In genomic region chr3:52195823-52196331, GRCh38 we compare ENCODE assay signal across 11 cellular contexts. TPM values are rescaled to one million over a fixed set of nuclear protein-coding genes. Genes with fewer than 3 reads are reported as not detected.
DNase-seq lines count a peak whose midpoint lies in the region; ATAC-seq, FAIRE-seq and TF ChIP-seq lines count a peak whose summit lies in the region.
"Had no signal": no experiment of that assay in that cellular context is flagged by ENCODE, and none has a peak within 500 bp of the region (broad histone marks: within the 10 kb centered on the region; RNA-seq: fewer than 3 reads in every experiment).

No MANE protein-coding gene starts in this region.

- ATAC-seq in K562, result no peak
- no peak for ATAC-seq in GM19035 (IDR thresholded peaks at IDR 0.05; ENCODE audit: unreplicated experiment)
- ATAC-seq: Panc1 had no signal

- no peak for FAIRE-seq in K562 (lab: Jason Lieb, UNC)

- no peak for TF ChIP-seq CTCF in K562 (IDR thresholded peaks at IDR 0.05 in 2 of 3, conservative IDR thresholded peaks at IDR 0.05 in 1 of 3; ENCODE audit: insufficient read depth in 2 of 3, low read depth in 1 of 3, low read length in 3 of 3)
- TF ChIP-seq CTCF in suprapubic skin (IDR thresholded peaks at IDR 0.05), result no peak

- peak overlapping the region; percentile 77 for H2AFZ ChIP-seq in K562 (ENCODE audit: low read depth, low read length)

- no peak for TF ChIP-seq POLR2A in K562 (conservative IDR thresholded peaks at IDR 0.05)
- no peak for TF ChIP-seq POLR2A in suprapubic skin (IDR thresholded peaks at IDR 0.05)

- peaks cover 16% of the 10 kb centered on the region for H3K79me2 ChIP-seq in K562 (ENCODE audit: control insufficient read depth, insufficient read depth, low read length)

- no peaks in the 10 kb centered on the region for H4K20me1 ChIP-seq in K562 (replicated peaks; ENCODE audit: control insufficient read depth, insufficient read depth, low read length)

- peak overlapping the region in 1 of 2 experiments; percentile 65; a peak in 1 of 4 replicates for H3K9ac ChIP-seq in K562 (ENCODE audit: insufficient read depth in 1 of 2, low read depth in 2 of 2, low read length in 2 of 2)

- POLR2A ChIA-PET in K562 (lab: Yijun Ruan, JAX), result interaction anchor here (0.5 to 2.0 kb wide), 5 partner anchors 12 to 165 kb away, joined by 3 to 5 read pairs (median 4); partner anchors contain the start of gene POC1A

- peaks cover 26 to 30% of the 10 kb centered on the region in 2 donors for H3K4me1 Mint-ChIP-seq in immature natural killer cell

- H3K27ac ChIP-seq in K562 (ENCODE audit: extremely low read depth, low read depth, low read length) (no peak overlapping the region), suprapubic skin (peak overlapping the region; percentile 68)

- DNase-seq in HT1080 (ENCODE audit: low read depth) (peak; percentile 66), K562 (ENCODE audit: extremely low read depth in 1 of 4, low spot score in 3 of 4) (no peak), immature natural killer cell (no peak), suprapubic skin (ENCODE audit: low spot score in 2 of 2) (no peak), DMS79 (lab: John Stamatoyannopoulos, UW) (no peak), hypothalamus (lab: John Stamatoyannopoulos, UW) (no peak), retina (no peak)
- DNase-seq: KBM-7 had no signal

- CTCF ChIA-PET in K562 (lab: Yijun Ruan, JAX; ENCODE audit: low intra/inter-chr PET ratio), result no interaction called here

- peaks cover 7 to 14% (median 9%) of the 10 kb centered on the region in 3 donors for H3K27me3 Mint-ChIP-seq in immature natural killer cell (ENCODE audit: low read depth in 3 of 3)

- TF ChIP-seq EP300 in K562 (IDR thresholded peaks at IDR 0.05; ENCODE audit: low read length) (no peak), suprapubic skin (IDR thresholded peaks at IDR 0.05) (no peak)

- H3K36me3 Mint-ChIP-seq in immature natural killer cell, result peaks cover 1 to 4% (median 3%) of the 10 kb centered on the region in 3 donors

- no TSS peak for BruUV-seq in K562 (replicated peaks; lab: Mats Ljungman, UMichigan)

- 53% methylated on average over 7 of the region's 10 CpGs for WGBS in K562 (ENCODE audit: insufficient coverage, low coverage, missing lambda C conversion rate)
- WGBS in suprapubic skin, result 56% methylated on average over 10 of the region's 10 CpGs

- no peaks in the 10 kb centered on the region for H3K27me3 ChIP-seq in K562 (ENCODE audit: control insufficient read depth in 2 of 2, insufficient read depth in 2 of 2, low read length in 2 of 2)
- no peaks in the 10 kb centered on the region for H3K27me3 ChIP-seq in suprapubic skin

- H3K4me3 Mint-ChIP-seq in immature natural killer cell, result no peak overlapping the region

- in situ Hi-C loops in K562 (cut with MboI), result no loop called here

- H3K4me3 ChIP-seq in K562 (no peak overlapping the region), suprapubic skin (no peak overlapping the region)
- H3K4me3 ChIP-seq: HAP-1 had no signal

- peak overlapping the region in 4 of 6 donors; percentile 52 to 97 (median 93) for H3K27ac Mint-ChIP-seq in immature natural killer cell

- TF ChIP-seq RAD21 in K562 (CRISPR knock-in tag; conservative IDR thresholded peaks at IDR 0.05 in 1 of 2, IDR thresholded peaks at IDR 0.05 in 1 of 2), result no peak

- H3K36me3 ChIP-seq in K562 (ENCODE audit: control insufficient read depth, insufficient read depth, low read length) (peaks cover 18% of the 10 kb centered on the region; the same call in 1 of the 3 replicates), suprapubic skin (no peaks in the 10 kb centered on the region)

- peaks cover 0 to 1% (median 0%) of the 10 kb centered on the region in 6 donors for H3K9me3 Mint-ChIP-seq in immature natural killer cell

- H3K9me1 ChIP-seq in K562 (ENCODE audit: control insufficient read depth, insufficient read depth, low read length), result no peaks in the 10 kb centered on the region

- intact Hi-C loops in K562 (cut with micrococcal nuclease), result no loop called here

- no peak overlapping the region for H3K4me2 ChIP-seq in K562 (ENCODE audit: insufficient read depth, low read length)

- H3K4me1 ChIP-seq in K562 (replicated peaks in 1 of 2; ENCODE audit: control insufficient read depth in 2 of 2, insufficient read depth in 2 of 2, low read length in 2 of 2) (peaks cover 25 to 39% of the 10 kb centered on the region in 2 experiments), suprapubic skin (peaks cover 50% of the 10 kb centered on the region)

- H3K9me3 ChIP-seq in K562 (replicated peaks; ENCODE audit: control insufficient read depth, insufficient read depth, low read depth, low read length) (no peaks in the 10 kb centered on the region), suprapubic skin (no peaks in the 10 kb centered on the region)
- H3K9me3 ChIP-seq: HAP-1 had no signal

RNA-seq across cellular contexts. Expression of gene ALAS1, which starts 2.1 kb away (rescaled TPM):
- total RNA-seq in HT1080 (2014; rRNA removed; shearing (Covaris generic)), result 57.6 and 71.5 TPM in 2 replicates
- 41.4 and 41.5 TPM in 2 replicates for polyA plus RNA-seq in HT1080 (2015; cell fraction: cytosol; rRNA removed)
- polyA plus RNA-seq in HT1080 (2015; cell fraction: nucleus; rRNA removed), result 60.8 and 66.9 TPM in 2 replicates
- 14.5 and 27.2 TPM in 2 replicates for total RNA-seq in K562 (2011; cell fraction: chromatin; rRNA removed; ENCODE audit: low replicate concordance)
- 14.3 and 26.5 TPM in 2 replicates for total RNA-seq in K562 (2011; cell fraction: nucleolus; rRNA removed)
- total RNA-seq in K562 (2011; cell fraction: nucleoplasm; rRNA removed), result 13.9 and 14.0 TPM in 2 replicates
- total RNA-seq in K562 (2014; rRNA removed) (21.8 and 27.3 TPM in 2 replicates), K562 (2014; rRNA removed; fragmentation: Illumina TruSeq; extraction: Trizol) (22.7 and 23.8 TPM in 2 replicates), K562 (2015; rRNA removed; fragmentation: Illumina TruSeq; extraction: Trizol) (34.5 and 36.8 TPM in 2 replicates), K562 (2021) (24.3 and 27.6 TPM in 2 replicates), suprapubic skin (10 to 100 TPM; 28.8 to 54.4 (median 31.9) TPM)
- polyA plus RNA-seq in K562 (2011; rRNA removed) (30.4 and 34.4 TPM in 2 replicates), K562 (2014; fragmentation: Illumina TruSeq; extraction: Trizol) (39.2 and 41.6 TPM in 2 replicates), K562 (2014; fragmentation: Nextera tagmentation; extraction: Ambion mirVana) (10 to 100 TPM; 37.8 to 49.5 TPM), K562 (2014; rRNA removed) (21.4 and 24.4 TPM in 2 replicates), immature natural killer cell (10 to 100 TPM; 18.0 to 37.0 (median 27.4) TPM)
- 35.6 and 59.5 TPM in 2 replicates for polyA plus RNA-seq in K562 (2011; cell fraction: cytosol; rRNA removed)
- polyA plus RNA-seq in K562 (2011; cell fraction: nucleus; rRNA removed), result 26.6 and 46.7 TPM in 2 replicates
- polyA plus RNA-seq in K562 (2012), result 28.0 and 35.8 TPM in 2 replicates
- polyA minus RNA-seq in K562 (2011; rRNA and poly(A)+ RNA removed), result 21.4 and 27.1 TPM in 2 replicates
- polyA minus RNA-seq in K562 (2011; cell fraction: cytosol; rRNA and poly(A)+ RNA removed), result 20.3 and 25.5 TPM in 2 replicates
- polyA minus RNA-seq in K562 (2011; cell fraction: nucleus; rRNA and poly(A)+ RNA removed), result 9.0 and 9.6 TPM in 2 replicates

RNA-seq across cellular contexts. Expression of gene TLR9, which starts 29.6 kb away (rescaled TPM):
- total RNA-seq in HT1080 (2014; rRNA removed; shearing (Covaris generic)), result not detected in 2 replicates
- polyA plus RNA-seq in HT1080 (2015; cell fraction: cytosol; rRNA removed), result not detected in 2 replicates
- not detected in 2 replicates for polyA plus RNA-seq in HT1080 (2015; cell fraction: nucleus; rRNA removed)
- not detected in 2 replicates for total RNA-seq in K562 (2011; cell fraction: chromatin; rRNA removed; ENCODE audit: low replicate concordance)
- 0.13 TPM in 1 of 2 replicates, not detected in the other for total RNA-seq in K562 (2011; cell fraction: nucleolus; rRNA removed)
- 0.15 TPM in 1 of 2 replicates, not detected in the other for total RNA-seq in K562 (2011; cell fraction: nucleoplasm; rRNA removed)
- total RNA-seq in K562 (2014; rRNA removed) (not detected in 2 replicates), K562 (2014; rRNA removed; fragmentation: Illumina TruSeq; extraction: Trizol) (not detected in 2 replicates), K562 (2015; rRNA removed; fragmentation: Illumina TruSeq; extraction: Trizol) (not detected in 2 replicates), K562 (2021) (not detected in 2 replicates), suprapubic skin (under 1 TPM in 1 of 4 donors, not detected in 3; 0.16 TPM)
- polyA plus RNA-seq in K562 (2011; rRNA removed) (not detected in 2 replicates), K562 (2014; fragmentation: Illumina TruSeq; extraction: Trizol) (not detected in 2 replicates), K562 (2014; fragmentation: Nextera tagmentation; extraction: Ambion mirVana) (not detected), K562 (2014; rRNA removed) (not detected in 2 replicates), immature natural killer cell (not detected)
- polyA plus RNA-seq in K562 (2011; cell fraction: cytosol; rRNA removed), result not detected in 2 replicates
- 0.10 TPM in 1 of 2 replicates, not detected in the other for polyA plus RNA-seq in K562 (2011; cell fraction: nucleus; rRNA removed)
- polyA plus RNA-seq in K562 (2012), result 0.01 and 0.21 TPM in 2 replicates
- polyA minus RNA-seq in K562 (2011; rRNA and poly(A)+ RNA removed), result not detected in 2 replicates
- not detected in 2 replicates for polyA minus RNA-seq in K562 (2011; cell fraction: cytosol; rRNA and poly(A)+ RNA removed)
- not detected in 2 replicates for polyA minus RNA-seq in K562 (2011; cell fraction: nucleus; rRNA and poly(A)+ RNA removed)

RNA-seq across cellular contexts. Expression of gene POC1A, which starts 41.7 kb away (rescaled TPM):
- total RNA-seq in HT1080 (2014; rRNA removed; shearing (Covaris generic)), result 26.0 and 31.3 TPM in 2 replicates
- polyA plus RNA-seq in HT1080 (2015; cell fraction: cytosol; rRNA removed), result 17.3 and 19.4 TPM in 2 replicates
- polyA plus RNA-seq in HT1080 (2015; cell fraction: nucleus; rRNA removed), result 19.2 and 20.0 TPM in 2 replicates
- total RNA-seq in K562 (2011; cell fraction: chromatin; rRNA removed; ENCODE audit: low replicate concordance), result 17.1 and 37.8 TPM in 2 replicates
- 20.3 and 28.8 TPM in 2 replicates for total RNA-seq in K562 (2011; cell fraction: nucleolus; rRNA removed)
- 15.6 and 16.6 TPM in 2 replicates for total RNA-seq in K562 (2011; cell fraction: nucleoplasm; rRNA removed)
- total RNA-seq in K562 (2014; rRNA removed) (16.0 and 19.6 TPM in 2 replicates), K562 (2014; rRNA removed; fragmentation: Illumina TruSeq; extraction: Trizol) (7.5 and 8.5 TPM in 2 replicates), K562 (2015; rRNA removed; fragmentation: Illumina TruSeq; extraction: Trizol) (9.5 and 11.3 TPM in 2 replicates), K562 (2021) (15.9 and 17.4 TPM in 2 replicates), suprapubic skin (1 to 10 TPM; 1.1 to 4.8 (median 1.6) TPM)
- polyA plus RNA-seq in K562 (2011; rRNA removed) (15.2 and 16.6 TPM in 2 replicates), K562 (2014; fragmentation: Illumina TruSeq; extraction: Trizol) (17.5 and 19.6 TPM in 2 replicates), K562 (2014; fragmentation: Nextera tagmentation; extraction: Ambion mirVana) (1 to 10 TPM; 7.2 to 9.4 TPM), K562 (2014; rRNA removed) (12.1 and 17.3 TPM in 2 replicates), immature natural killer cell (1 to 10 TPM in 2 of 3 donors, not detected in 1; 2.9 to 4.0 TPM)
- polyA plus RNA-seq in K562 (2011; cell fraction: cytosol; rRNA removed), result 17.6 and 22.5 TPM in 2 replicates
- 16.6 and 21.0 TPM in 2 replicates for polyA plus RNA-seq in K562 (2011; cell fraction: nucleus; rRNA removed)
- polyA plus RNA-seq in K562 (2012), result 15.6 and 25.7 TPM in 2 replicates
- 10.6 and 17.7 TPM in 2 replicates for polyA minus RNA-seq in K562 (2011; rRNA and poly(A)+ RNA removed)
- polyA minus RNA-seq in K562 (2011; cell fraction: cytosol; rRNA and poly(A)+ RNA removed), result 8.0 and 12.1 TPM in 2 replicates
- polyA minus RNA-seq in K562 (2011; cell fraction: nucleus; rRNA and poly(A)+ RNA removed), result 12.7 and 14.3 TPM in 2 replicates

RNA-seq across cellular contexts. Expression of gene TWF2, which starts 43.1 kb away (rescaled TPM):
- total RNA-seq in HT1080 (2014; rRNA removed; shearing (Covaris generic)), result 180 and 202 TPM in 2 replicates
- polyA plus RNA-seq in HT1080 (2015; cell fraction: cytosol; rRNA removed), result 188 and 212 TPM in 2 replicates
- 166 and 185 TPM in 2 replicates for polyA plus RNA-seq in HT1080 (2015; cell fraction: nucleus; rRNA removed)
- total RNA-seq in K562 (2011; cell fraction: chromatin; rRNA removed; ENCODE audit: low replicate concordance), result 4.4 and 12.4 TPM in 2 replicates
- total RNA-seq in K562 (2011; cell fraction: nucleolus; rRNA removed), result 15.1 and 18.7 TPM in 2 replicates
- total RNA-seq in K562 (2011; cell fraction: nucleoplasm; rRNA removed), result 6.9 and 10.0 TPM in 2 replicates
- 49.1 and 56.9 TPM in 2 replicates for total RNA-seq in K562 (2014; rRNA removed)
- total RNA-seq in K562 (2014; rRNA removed; fragmentation: Illumina TruSeq; extraction: Trizol), result 9.6 and 11.4 TPM in 2 replicates
- 26.8 and 27.0 TPM in 2 replicates for total RNA-seq in K562 (2015; rRNA removed; fragmentation: Illumina TruSeq; extraction: Trizol)
- total RNA-seq in K562 (2021), result 49.1 and 53.6 TPM in 2 replicates
- polyA plus RNA-seq in K562 (2011; rRNA removed), result 35.7 and 47.1 TPM in 2 replicates
- 68.9 and 112 TPM in 2 replicates for polyA plus RNA-seq in K562 (2011; cell fraction: cytosol; rRNA removed)
- 30.0 and 32.4 TPM in 2 replicates for polyA plus RNA-seq in K562 (2011; cell fraction: nucleus; rRNA removed)
- polyA plus RNA-seq in K562 (2012), result 38.0 and 90.9 TPM in 2 replicates
- polyA plus RNA-seq in K562 (2014; fragmentation: Illumina TruSeq; extraction: Trizol), result 29.7 and 43.9 TPM in 2 replicates
- polyA plus RNA-seq in K562 (2014; fragmentation: Nextera tagmentation; extraction: Ambion mirVana), result 1 to 10 TPM in 1 of 2 experiments, under 1 TPM in 1; 0.11 to 1.7 TPM
- 59.4 and 61.9 TPM in 2 replicates for polyA plus RNA-seq in K562 (2014; rRNA removed)
- 21.1 and 22.8 TPM in 2 replicates for polyA minus RNA-seq in K562 (2011; rRNA and poly(A)+ RNA removed)
- polyA minus RNA-seq in K562 (2011; cell fraction: cytosol; rRNA and poly(A)+ RNA removed), result 37.2 and 37.3 TPM in 2 replicates
- polyA minus RNA-seq in K562 (2011; cell fraction: nucleus; rRNA and poly(A)+ RNA removed), result 6.6 and 9.1 TPM in 2 replicates
- 100 to 1,000 TPM in 2 of 3 donors, 10 to 100 TPM in 1; 96.4 to 159 (median 143) TPM for polyA plus RNA-seq in immature natural killer cell
- total RNA-seq in suprapubic skin, result 10 to 100 TPM; 33.2 to 46.2 (median 42.6) TPM

RNA-seq across cellular contexts. Expression of gene PPM1M, which starts 49.7 kb away (rescaled TPM):
- total RNA-seq in HT1080 (2014; rRNA removed; shearing (Covaris generic)), result 1.5 and 1.8 TPM in 2 replicates
- polyA plus RNA-seq in HT1080 (2015; cell fraction: cytosol; rRNA removed), result 6.9 and 7.5 TPM in 2 replicates
- polyA plus RNA-seq in HT1080 (2015; cell fraction: nucleus; rRNA removed), result 17.7 and 23.2 TPM in 2 replicates
- total RNA-seq in K562 (2011; cell fraction: chromatin; rRNA removed; ENCODE audit: low replicate concordance), result 11.6 and 26.7 TPM in 2 replicates
- 12.4 and 21.7 TPM in 2 replicates for total RNA-seq in K562 (2011; cell fraction: nucleolus; rRNA removed)
- total RNA-seq in K562 (2011; cell fraction: nucleoplasm; rRNA removed), result 15.0 and 16.4 TPM in 2 replicates
- total RNA-seq in K562 (2014; rRNA removed), result 4.4 and 4.5 TPM in 2 replicates
- total RNA-seq in K562 (2014; rRNA removed; fragmentation: Illumina TruSeq; extraction: Trizol), result 3.3 TPM in 2 replicates
- 2.0 and 2.8 TPM in 2 replicates for total RNA-seq in K562 (2015; rRNA removed; fragmentation: Illumina TruSeq; extraction: Trizol)
- total RNA-seq in K562 (2021), result 5.0 and 7.0 TPM in 2 replicates
- polyA plus RNA-seq in K562 (2011; rRNA removed), result 9.2 and 9.9 TPM in 2 replicates
- 9.0 and 11.2 TPM in 2 replicates for polyA plus RNA-seq in K562 (2011; cell fraction: cytosol; rRNA removed)
- polyA plus RNA-seq in K562 (2011; cell fraction: nucleus; rRNA removed), result 37.5 and 44.1 TPM in 2 replicates
- 5.9 and 21.1 TPM in 2 replicates for polyA plus RNA-seq in K562 (2012)
- 6.5 and 6.6 TPM in 2 replicates for polyA plus RNA-seq in K562 (2014; fragmentation: Illumina TruSeq; extraction: Trizol)
- 1 to 10 TPM; 1.4 to 1.5 TPM for polyA plus RNA-seq in K562 (2014; fragmentation: Nextera tagmentation; extraction: Ambion mirVana)
- polyA plus RNA-seq in K562 (2014; rRNA removed), result 4.6 and 6.9 TPM in 2 replicates
- 4.8 and 5.7 TPM in 2 replicates for polyA minus RNA-seq in K562 (2011; rRNA and poly(A)+ RNA removed)
- polyA minus RNA-seq in K562 (2011; cell fraction: cytosol; rRNA and poly(A)+ RNA removed), result 2.2 and 2.7 TPM in 2 replicates
- polyA minus RNA-seq in K562 (2011; cell fraction: nucleus; rRNA and poly(A)+ RNA removed), result 6.2 and 7.9 TPM in 2 replicates
- polyA plus RNA-seq in immature natural killer cell, result 10 to 100 TPM; 57.1 to 83.6 (median 66.8) TPM
- total RNA-seq in suprapubic skin, result 10 to 100 TPM in 3 of 4 donors, 1 to 10 TPM in 1; 10.0 to 17.5 (median 11.3) TPM
